Comparison of ENCODE assay signal across 17 cellular contexts in the genomic region with DNA sequence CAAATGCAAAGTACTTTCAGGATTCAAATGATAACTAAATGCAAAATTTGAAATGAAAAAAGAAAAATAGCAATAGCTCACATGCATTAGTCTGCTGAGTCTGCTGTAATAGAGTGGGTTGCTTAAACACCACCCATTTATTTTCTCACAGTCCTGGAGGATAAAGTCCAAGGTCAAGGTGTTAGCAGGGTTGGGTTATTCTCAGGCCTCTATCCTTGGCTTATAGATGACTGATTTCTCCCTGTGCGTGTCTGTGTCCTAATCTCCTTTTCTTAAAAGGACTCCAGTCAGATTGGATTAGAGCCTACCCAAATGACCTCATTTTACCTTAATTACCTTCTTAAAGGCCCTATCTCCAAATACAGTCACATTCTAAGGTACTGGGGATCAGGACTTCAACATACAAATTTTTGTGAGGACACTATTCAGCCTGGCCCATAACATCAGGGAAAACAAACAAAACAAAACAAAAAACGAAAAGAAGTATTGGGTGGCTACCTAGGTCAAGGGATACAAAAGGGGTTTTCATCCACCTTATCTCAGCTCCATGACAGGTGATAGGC. TPM values are rescaled to one million over a fixed set of nuclear protein-coding genes. Genes with fewer than 3 reads are reported as not detected.
DNase-seq lines count a peak whose midpoint lies in the region; ATAC-seq and TF ChIP-seq lines count a peak whose summit lies in the region.
"Had no signal": no experiment of that assay in that cellular context is flagged by ENCODE, and none has a peak within 500 bp of the region (broad histone marks: within the 10 kb centered on the region; RNA-seq: fewer than 3 reads in every experiment).

No MANE protein-coding gene starts in this region.

- intact Hi-C loops in Caco-2 (cut with micrococcal nuclease; ENCODE audit: unreplicated experiment): no loop called here

- H3K36me3 Mint-ChIP-seq in activated T-cell treated with anti-CD3 and anti-CD28 coated beads, Interleukin-2, amount 50 U/mL, for 72 hours (ENCODE audit: insufficient read depth in 2 of 2): peaks cover 0 to 4% of the 10 kb centered on the region in 2 donors
- no peaks in the 10 kb centered on the region for H3K36me3 Mint-ChIP-seq in activated T-cell treated with anti-CD3 and anti-CD28 coated beads, Interleukin-2, amount 50 U/mL, for 4 hours (ENCODE audit: insufficient read depth)
- H3K36me3 Mint-ChIP-seq in central memory CD8-positive, alpha-beta T cell (ENCODE audit: insufficient read depth): peaks cover 8% of the 10 kb centered on the region
- H3K36me3 Mint-ChIP-seq in natural killer cell treated with Interleukin-12 subunit alpha and Interleukin-12 subunit beta and Interleukin-15 and Interleukin-18, amount 100 ng/mL, for 72 hours: no peaks in the 10 kb centered on the region
- H3K36me3 Mint-ChIP-seq in Caco-2 (ENCODE audit: insufficient read depth, unreplicated experiment): peaks cover 6% of the 10 kb centered on the region
- H3K36me3 Mint-ChIP-seq: CD8-positive, alpha-beta T cell had no signal

- H3K4me3 Mint-ChIP-seq in activated T-cell treated with anti-CD3 and anti-CD28 coated beads, Interleukin-2, amount 50 U/mL, for 72 hours: no peak overlapping the region
- no peak overlapping the region for H3K4me3 Mint-ChIP-seq in activated T-cell treated with anti-CD3 and anti-CD28 coated beads, Interleukin-2, amount 50 U/mL, for 4 hours
- H3K4me3 Mint-ChIP-seq in central memory CD8-positive, alpha-beta T cell: no peak overlapping the region
- H3K4me3 Mint-ChIP-seq in natural killer cell treated with Interleukin-12 subunit alpha and Interleukin-12 subunit beta and Interleukin-15 and Interleukin-18, amount 100 ng/mL, for 72 hours: no peak overlapping the region
- H3K4me3 Mint-ChIP-seq in stimulated activated naive CD8-positive, alpha-beta T cell treated with anti-CD3 and anti-CD28 coated beads, Interleukin-15, amount 100 ng/mL, for 72 hours: no peak overlapping the region
- H3K4me3 Mint-ChIP-seq in Caco-2 (ENCODE audit: unreplicated experiment): no peak overlapping the region
- H3K4me3 Mint-ChIP-seq: B cell; CD8-positive, alpha-beta T cell had no signal

- H3K9me3 Mint-ChIP-seq in activated T-cell treated with anti-CD3 and anti-CD28 coated beads, Interleukin-2, amount 50 U/mL, for 72 hours: peaks cover 0 to 2% of the 10 kb centered on the region in 2 donors
- no peaks in the 10 kb centered on the region for H3K9me3 Mint-ChIP-seq in activated T-cell treated with anti-CD3 and anti-CD28 coated beads, Interleukin-2, amount 50 U/mL, for 4 hours
- no peaks in the 10 kb centered on the region for H3K9me3 Mint-ChIP-seq in central memory CD8-positive, alpha-beta T cell
- H3K9me3 Mint-ChIP-seq in natural killer cell treated with Interleukin-12 subunit alpha and Interleukin-12 subunit beta and Interleukin-15 and Interleukin-18, amount 100 ng/mL, for 72 hours: no peaks in the 10 kb centered on the region
- no peaks in the 10 kb centered on the region for H3K9me3 Mint-ChIP-seq in stimulated activated naive CD8-positive, alpha-beta T cell treated with anti-CD3 and anti-CD28 coated beads, Interleukin-15, amount 100 ng/mL, for 72 hours
- no peaks in the 10 kb centered on the region for H3K9me3 Mint-ChIP-seq in Caco-2 (ENCODE audit: unreplicated experiment)
- H3K9me3 Mint-ChIP-seq: CD8-positive, alpha-beta T cell had no signal

- H3K9me3 ChIP-seq in Caco-2: no peaks in the 10 kb centered on the region

- H3K36me3 ChIP-seq in Caco-2 (ENCODE audit: control insufficient read depth, insufficient read depth, low read length): no peaks in the 10 kb centered on the region

- ATAC-seq in activated T-cell treated with anti-CD3 and anti-CD28 coated beads, Interleukin-2, amount 50 U/mL, for 72 hours (replicated peaks in 1 of 2): no peak
- no peak for ATAC-seq in activated T-cell treated with anti-CD3 and anti-CD28 coated beads, Interleukin-2, amount 50 U/mL, for 4 hours
- ATAC-seq in central memory CD8-positive, alpha-beta T cell (replicated peaks; ENCODE audit: extremely low read depth, poor library complexity, severe bottlenecking): no peak
- no peak for ATAC-seq in natural killer cell treated with Interleukin-12 subunit alpha and Interleukin-12 subunit beta and Interleukin-15 and Interleukin-18, amount 100 ng/mL, for 72 hours
- no peak for ATAC-seq in GM19395 (IDR thresholded peaks at IDR 0.05; ENCODE audit: unreplicated experiment)
- ATAC-seq in stimulated activated naive CD8-positive, alpha-beta T cell treated with anti-CD3 and anti-CD28 coated beads, Interleukin-15, amount 100 ng/mL, for 72 hours: no peak
- ATAC-seq: CD8-positive, alpha-beta T cell had no signal

- TF ChIP-seq CTCF in Caco-2 (IDR thresholded peaks at IDR 0.05; ENCODE audit: insufficient read depth in 1 of 2, low read depth in 1 of 2, low read length in 1 of 2, severe bottlenecking in 1 of 2, unreplicated experiment in 1 of 2): no peak

- no peak overlapping the region for H3K4me3 ChIP-seq in Caco-2 (ENCODE audit: low read depth, low read length)
- H3K4me3 ChIP-seq: PC-9 had no signal

- no TSS peak for BruUV-seq in Caco-2 (replicated peaks; lab: Mats Ljungman, UMichigan)

- CTCF ChIA-PET in Caco-2 (lab: Charles Lee): no interaction called here

- POLR2A ChIA-PET in Caco-2 (lab: Charles Lee): no interaction called here

- H3K4me1 ChIP-seq in Caco-2: peaks cover 6% of the 10 kb centered on the region

- H3K27ac Mint-ChIP-seq in activated T-cell treated with anti-CD3 and anti-CD28 coated beads, Interleukin-2, amount 50 U/mL, for 72 hours: peak overlapping the region; percentile 33
- peak overlapping the region; percentile 49 for H3K27ac Mint-ChIP-seq in central memory CD8-positive, alpha-beta T cell (ENCODE audit: low read depth)
- H3K27ac Mint-ChIP-seq in natural killer cell treated with Interleukin-12 subunit alpha and Interleukin-12 subunit beta and Interleukin-15 and Interleukin-18, amount 100 ng/mL, for 72 hours: peak overlapping the region; percentile 33 to 47
- H3K27ac Mint-ChIP-seq in stimulated activated naive CD8-positive, alpha-beta T cell treated with anti-CD3 and anti-CD28 coated beads, Interleukin-15, amount 100 ng/mL, for 72 hours: peak overlapping the region in 1 of 2 donors; percentile 59
- no peak overlapping the region for H3K27ac Mint-ChIP-seq in Caco-2 (ENCODE audit: unreplicated experiment)
- H3K27ac Mint-ChIP-seq: B cell; CD8-positive, alpha-beta T cell had no signal

- H3K27me3 ChIP-seq in Caco-2 (replicated peaks; ENCODE audit: control insufficient read depth, insufficient read depth, low read length): no peaks in the 10 kb centered on the region

- peaks cover 6% of the 10 kb centered on the region for H3K27me3 Mint-ChIP-seq in activated T-cell treated with anti-CD3 and anti-CD28 coated beads, Interleukin-2, amount 50 U/mL, for 72 hours (ENCODE audit: low read depth)
- no peaks in the 10 kb centered on the region for H3K27me3 Mint-ChIP-seq in activated T-cell treated with anti-CD3 and anti-CD28 coated beads, Interleukin-2, amount 50 U/mL, for 4 hours (ENCODE audit: low read depth)
- H3K27me3 Mint-ChIP-seq in central memory CD8-positive, alpha-beta T cell: no peaks in the 10 kb centered on the region
- peaks cover 0 to 2% of the 10 kb centered on the region in 2 donors for H3K27me3 Mint-ChIP-seq in natural killer cell treated with Interleukin-12 subunit alpha and Interleukin-12 subunit beta and Interleukin-15 and Interleukin-18, amount 100 ng/mL, for 72 hours
- no peaks in the 10 kb centered on the region for H3K27me3 Mint-ChIP-seq in stimulated activated naive CD8-positive, alpha-beta T cell treated with anti-CD3 and anti-CD28 coated beads, Interleukin-15, amount 100 ng/mL, for 72 hours
- no peaks in the 10 kb centered on the region for H3K27me3 Mint-ChIP-seq in Caco-2 (ENCODE audit: insufficient read depth, unreplicated experiment)
- H3K27me3 Mint-ChIP-seq: B cell had no signal

- DNase-seq in activated T-cell treated with anti-CD3 and anti-CD28 coated beads, Interleukin-2, amount 50 U/mL, for 72 hours: no peak
- DNase-seq in activated T-cell treated with anti-CD3 and anti-CD28 coated beads, Interleukin-2, amount 50 U/mL, for 4 hours: no peak
- peak; percentile 89 for DNase-seq in NCI-H82 (lab: John Stamatoyannopoulos, UW)
- DNase-seq in central memory CD8-positive, alpha-beta T cell (ENCODE audit: low spot score in 2 of 2): no peak
- no peak for DNase-seq in natural killer cell treated with Interleukin-12 subunit alpha and Interleukin-12 subunit beta and Interleukin-15 and Interleukin-18, amount 100 ng/mL, for 72 hours (ENCODE audit: low spot score)
- DNase-seq in stimulated activated naive CD8-positive, alpha-beta T cell treated with anti-CD3 and anti-CD28 coated beads, Interleukin-15, amount 100 ng/mL, for 72 hours: no peak
- no peak for DNase-seq in Caco-2
- DNase-seq: DMS79, KBM-7, NCI-H1105, NCI-H510A, NCI-H774, PC-9, SIG-M5 had no signal

- H3K4me1 Mint-ChIP-seq in activated T-cell treated with anti-CD3 and anti-CD28 coated beads, Interleukin-2, amount 50 U/mL, for 72 hours (ENCODE audit: low read depth): peaks cover 61% of the 10 kb centered on the region
- H3K4me1 Mint-ChIP-seq in activated T-cell treated with anti-CD3 and anti-CD28 coated beads, Interleukin-2, amount 50 U/mL, for 4 hours (ENCODE audit: low read depth): peaks cover 47% of the 10 kb centered on the region
- peaks cover 27% of the 10 kb centered on the region for H3K4me1 Mint-ChIP-seq in central memory CD8-positive, alpha-beta T cell
- peaks cover 28 to 48% of the 10 kb centered on the region in 2 donors for H3K4me1 Mint-ChIP-seq in natural killer cell treated with Interleukin-12 subunit alpha and Interleukin-12 subunit beta and Interleukin-15 and Interleukin-18, amount 100 ng/mL, for 72 hours (ENCODE audit: low read depth in 2 of 2)
- peaks cover 58% of the 10 kb centered on the region for H3K4me1 Mint-ChIP-seq in stimulated activated naive CD8-positive, alpha-beta T cell treated with anti-CD3 and anti-CD28 coated beads, Interleukin-15, amount 100 ng/mL, for 72 hours
- peaks cover 13% of the 10 kb centered on the region for H3K4me1 Mint-ChIP-seq in Caco-2 (ENCODE audit: low read depth, unreplicated experiment)

RNA-seq across cellular contexts. Expression of a gene that starts 6.3 kb away (rescaled TPM):
- total RNA-seq in activated T-cell treated with anti-CD3 and anti-CD28 coated beads, Interleukin-2, amount 50 U/mL, for 72 hours: 10 to 100 TPM; 52.8 to 55.1 TPM
- total RNA-seq in activated T-cell treated with anti-CD3 and anti-CD28 coated beads, Interleukin-2, amount 50 U/mL, for 4 hours: 10 to 100 TPM; 45.5 to 61.3 (median 49.9) TPM
- 10 to 100 TPM; 32.3 to 37.9 TPM for total RNA-seq in natural killer cell treated with Interleukin-12 subunit alpha and Interleukin-12 subunit beta and Interleukin-15 and Interleukin-18, amount 100 ng/mL, for 72 hours
- total RNA-seq in Caco-2 (2022): 75.3 and 84.2 TPM in 2 replicates
